ENCODE assay signal across 1 cellular context in genomic region chr6:38080889-38081288, GRCh38.
TF ChIP-seq lines count a peak whose summit lies in the region.

No MANE protein-coding gene starts in this region.

TF ChIP-seq in A549, 52 proteins besides CTCF, POLR2A, EP300 and RAD21:
- TF ChIP-seq REST (IDR thresholded peaks at IDR 0.05) (no peak), KDM1A (IDR thresholded peaks at IDR 0.05; ENCODE audit: low read depth) (no peak), GATA3 (IDR thresholded peaks at IDR 0.05; ENCODE audit: borderline replicate concordance) (no peak; the same call in 1 of the 2 replicates), HDAC2 (IDR thresholded peaks at IDR 0.05) (no peak), JUN (IDR thresholded peaks at IDR 0.05) (no peak), MYC (IDR thresholded peaks at IDR 0.05; ENCODE audit: borderline replicate concordance, low read length) (no peak), NFE2L2 (conservative IDR thresholded peaks at IDR 0.05; ENCODE audit: low read length) (no peak), ZFP36 (IDR thresholded peaks at IDR 0.05; ENCODE audit: borderline replicate concordance, partially characterized antibody) (no peak), EHMT2 (IDR thresholded peaks at IDR 0.05; ENCODE audit: low read depth) (no peak), USF2 (IDR thresholded peaks at IDR 0.05) (no peak), MAX (IDR thresholded peaks at IDR 0.05) (no peak), PHF8 (IDR thresholded peaks at IDR 0.05; ENCODE audit: borderline replicate concordance, low read depth) (no peak), PBX3 (IDR thresholded peaks at IDR 0.05) (no peak), RFX5 (IDR thresholded peaks at IDR 0.05) (no peak)
TF ChIP-seq in A549: peak in this region for 0.
